In genomic region chr13:114161644-114162532, GRCh38 we compare ENCODE assay signal across 9 cellular contexts. TPM values are rescaled to one million over a fixed set of nuclear protein-coding genes. Genes with fewer than 3 reads are reported as not detected.
A peak's percentile ranks its signal among the peaks of the same experiment; 100 is the strongest.
DNase-seq lines count a peak whose midpoint lies in the region; ATAC-seq, FAIRE-seq and TF ChIP-seq lines count a peak whose summit lies in the region.
"Had no signal": no experiment of that assay in that cellular context is flagged by ENCODE, and none has a peak within 500 bp of the region (broad histone marks: within the 10 kb centered on the region; RNA-seq: fewer than 3 reads in every experiment).

No MANE protein-coding gene starts in this region.

- H3K27ac ChIP-seq in MM.1S (ENCODE audit: low read length) (no peak overlapping the region), HepG2 (ENCODE audit: extremely low read length, insufficient read depth, low read length) (no peak overlapping the region), uterus (peak overlapping the region in 1 of 2 donors; percentile 16)

- 11% methylated on average over 21 of the region's 32 CpGs for WGBS in HepG2 (ENCODE audit: low lambda C conversion rate)

- peaks cover 3% of the 10 kb centered on the region; the same call in 1 of the 2 replicates for H3F3A ChIP-seq in MM.1S (ENCODE audit: insufficient read depth, low read length)

- H3K9me2 ChIP-seq in MM.1S (replicated peaks; ENCODE audit: insufficient read depth, low read length): no peaks in the 10 kb centered on the region

- H3K4me3 ChIP-seq in MM.1S (ENCODE audit: low read length) (no peak overlapping the region), HepG2 (replicated peaks in 1 of 3; ENCODE audit: insufficient read depth in 1 of 3, low read depth in 2 of 3, low read length in 3 of 3) (peak overlapping the region in 1 of 3 experiments; percentile 30; a peak in 1 of 6 replicates), uterus (no peak overlapping the region)

- no peaks in the 10 kb centered on the region for H3K9me3 Mint-ChIP-seq in activated naive CD8-positive, alpha-beta T cell (ENCODE audit: low read depth)

- no peak for TF ChIP-seq RAD21 in HepG2 (CRISPR knock-in tag; IDR thresholded peaks at IDR 0.05)

- H3K4me1 Mint-ChIP-seq in activated naive CD8-positive, alpha-beta T cell (ENCODE audit: low read depth): peaks cover 78% of the 10 kb centered on the region

- POLR2A ChIA-PET in HepG2 (lab: Yijun Ruan, JAX): no interaction called here

- H3K9me3 ChIP-seq in MM.1S (replicated peaks; ENCODE audit: insufficient read depth, low read length) (no peaks in the 10 kb centered on the region), HepG2 (ENCODE audit: low read length) (no peaks in the 10 kb centered on the region), uterus (no peaks in the 10 kb centered on the region)

- intact Hi-C loops in HepG2 (cut with micrococcal nuclease; ENCODE audit: unreplicated experiment) (no loop called here), uterus (cut with DNase I; ENCODE audit: low total_unique reads) (no loop called here)

- H3K4me2 ChIP-seq in MM.1S (ENCODE audit: low read depth, low read length) (peak overlapping the region; percentile 27; the same call in 1 of the 2 replicates), HepG2 (ENCODE audit: low read depth, low read length) (peak overlapping the region; percentile 67)

- H3K27me3 Mint-ChIP-seq in activated naive CD8-positive, alpha-beta T cell: no peaks in the 10 kb centered on the region

- no peaks in the 10 kb centered on the region; the same call in 1 of the 2 replicates for H3K27me3 ChIP-seq in MM.1S (replicated peaks; ENCODE audit: insufficient read depth, low read length)
- H3K27me3 ChIP-seq in HepG2 (ENCODE audit: control insufficient read depth in 1 of 2, insufficient read depth in 2 of 2, low read length in 2 of 2): peaks cover 5 to 34% of the 10 kb centered on the region in 2 experiments; a peak in 4 of 5 replicates
- H3K27me3 ChIP-seq in uterus: no peaks in the 10 kb centered on the region

- H3K79me2 ChIP-seq in MM.1S (ENCODE audit: low read length): no peaks in the 10 kb centered on the region
- H3K79me2 ChIP-seq in HepG2 (ENCODE audit: insufficient read depth, low read length): no peaks in the 10 kb centered on the region

- no peaks in the 10 kb centered on the region for H4K20me1 ChIP-seq in MM.1S (ENCODE audit: insufficient read depth, low read length)
- no peaks in the 10 kb centered on the region for H4K20me1 ChIP-seq in HepG2 (ENCODE audit: insufficient read depth, low read length)

- BruUV-seq in HepG2 (replicated peaks; lab: Mats Ljungman, UMichigan): no TSS peak

- no peaks in the 10 kb centered on the region for H3K36me3 ChIP-seq in MM.1S (replicated peaks; ENCODE audit: insufficient read depth, low read length)
- H3K36me3 ChIP-seq in HepG2 (replicated peaks in 1 of 2; ENCODE audit: control insufficient read depth in 1 of 2, insufficient read depth in 2 of 2, low read length in 2 of 2): no peaks in the 10 kb centered on the region
- no peaks in the 10 kb centered on the region for H3K36me3 ChIP-seq in uterus

- TF ChIP-seq POLR2A in HepG2 (IDR thresholded peaks at IDR 0.05; ENCODE audit: insufficient read depth in 1 of 2, low read depth in 2 of 2, low read length in 2 of 2) (no peak), uterus (IDR thresholded peaks at IDR 0.05) (no peak)

- H3K4me1 ChIP-seq in MM.1S (ENCODE audit: low read length) (peaks cover 8% of the 10 kb centered on the region), HepG2 (ENCODE audit: insufficient read depth, low read length) (peaks cover 15% of the 10 kb centered on the region), uterus (no peaks in the 10 kb centered on the region)

- peak; percentile 81 for FAIRE-seq in HepG2 (lab: Jason Lieb, UNC)

- in situ Hi-C loops in HepG2 (cut with HindIII; ENCODE audit: extremely low pct_ligation_motif_present, low pct_unique_long_range_greater_than_20kb): no loop called here

- CTCF ChIA-PET in HepG2 (lab: Yijun Ruan, JAX; ENCODE audit: low intra/inter-chr PET ratio, low total read pairs): no interaction called here

- DNase-seq in AML-193 (lab: John Stamatoyannopoulos, UW) (peak; percentile 69 to 72), MM.1S (no peak), HepG2 (ENCODE audit: low spot score) (peak; percentile 63), uterus (peak; percentile 44 to 58), islet precursor cell (no peak)
- no peak for DNase-seq in NK-92 treated with Interleukin-12 subunit alpha and Interleukin-12 subunit beta, amount 100 ng/mL, for 24 hours (lab: John Stamatoyannopoulos, UW)

- TF ChIP-seq EP300 in HepG2 (IDR thresholded peaks at IDR 0.05; ENCODE audit: low read depth in 2 of 2, low read length in 2 of 2) (0 out of 4 replicates have a peak, but pooled peaks of 1 of the 2 experiments have one; percentile 18), HepG2 (CRISPR knock-in tag; IDR thresholded peaks at IDR 0.05; ENCODE audit: borderline replicate concordance) (no peak)

- peak overlapping the region; percentile 87 for H3K27ac Mint-ChIP-seq in activated naive CD8-positive, alpha-beta T cell

- peak; percentile 94 for ATAC-seq in HepG2
- ATAC-seq in HG03457 (IDR thresholded peaks at IDR 0.05; ENCODE audit: unreplicated experiment): no peak

- TF ChIP-seq CTCF in MM.1S (IDR thresholded peaks at IDR 0.05; ENCODE audit: low read length) (no peak), HepG2 (CRISPR knock-in tag; IDR thresholded peaks at IDR 0.05) (no peak), uterus (IDR thresholded peaks at IDR 0.05) (no peak)

- H2AFZ ChIP-seq in MM.1S (ENCODE audit: low read length): 0 out of 2 replicates have a peak overlapping the region, but pooled peaks have one; percentile 28
- peak overlapping the region; percentile 37 for H2AFZ ChIP-seq in HepG2 (ENCODE audit: low read length)

- H3K9ac ChIP-seq in MM.1S (ENCODE audit: low read length) (no peak overlapping the region), HepG2 (ENCODE audit: insufficient read depth, low read depth, low read length) (no peak overlapping the region)

- peaks cover 9% of the 10 kb centered on the region for H3K36me3 Mint-ChIP-seq in activated naive CD8-positive, alpha-beta T cell

- peak overlapping the region; percentile 66 for H3K4me3 Mint-ChIP-seq in activated naive CD8-positive, alpha-beta T cell

TF ChIP-seq in HepG2, 621 proteins besides CTCF, POLR2A, EP300 and RAD21 (continues in another document):
- no peak for TF ChIP-seq ZNF274 (CRISPR knock-in tag; IDR thresholded peaks at IDR 0.05)
- no peak for TF ChIP-seq SETDB1 (CRISPR knock-in tag; IDR thresholded peaks at IDR 0.05; ENCODE audit: borderline replicate concordance)
- TF ChIP-seq GTF2F1 (IDR thresholded peaks at IDR 0.05; ENCODE audit: low read length): no peak
- no peak for TF ChIP-seq KLF13 (CRISPR knock-in tag; IDR thresholded peaks at IDR 0.05)
- TF ChIP-seq CBX2 (IDR thresholded peaks at IDR 0.05; ENCODE audit: low read depth, low read length): no peak
- TF ChIP-seq CBX2 (CRISPR knock-in tag; IDR thresholded peaks at IDR 0.05; ENCODE audit: low read depth): no peak

RNA-seq across cellular contexts. Expression of gene CFAP97D2, which starts 17.2 kb away (rescaled TPM):
- not detected in 2 replicates for total RNA-seq in HepG2 (2016; rRNA removed; fragmentation: Illumina TruSeq; extraction: Trizol)
- total RNA-seq in HepG2 (2016; cell fraction: cytosol; rRNA removed; fragmentation: Illumina TruSeq; extraction: Trizol; ENCODE audit: low read depth): not detected in 2 replicates
- total RNA-seq in HepG2 (2016; cell fraction: insoluble cytoplasmic fraction; rRNA removed; fragmentation: Illumina TruSeq; extraction: Trizol): not detected in 2 replicates
- not detected in 2 replicates for total RNA-seq in HepG2 (2016; cell fraction: membrane; rRNA removed; fragmentation: Illumina TruSeq; extraction: Trizol)
- not detected in 2 replicates for total RNA-seq in HepG2 (2016; cell fraction: nucleus; rRNA removed; fragmentation: Illumina TruSeq; extraction: Trizol)
- not detected in 2 replicates for polyA plus RNA-seq in HepG2 (2011; rRNA removed)
- not detected in 2 replicates for polyA plus RNA-seq in HepG2 (2011; cell fraction: cytosol; rRNA removed)
- not detected in 2 replicates for polyA plus RNA-seq in HepG2 (2011; cell fraction: nucleus; rRNA removed)
- polyA plus RNA-seq in HepG2 (2012): not detected in 2 replicates
- polyA plus RNA-seq in HepG2 (2016; cell fraction: cytosol; fragmentation: Illumina TruSeq; extraction: Trizol; ENCODE audit: low read depth): not detected in 2 replicates
- polyA plus RNA-seq in HepG2 (2016; cell fraction: insoluble cytoplasmic fraction; fragmentation: Illumina TruSeq; extraction: Trizol; ENCODE audit: low read depth): not detected in 2 replicates
- polyA plus RNA-seq in HepG2 (2016; cell fraction: membrane; fragmentation: Illumina TruSeq; extraction: Trizol; ENCODE audit: low read depth): not detected in 2 replicates
- not detected in 2 replicates for polyA plus RNA-seq in HepG2 (2016; cell fraction: nucleus; fragmentation: Illumina TruSeq; extraction: Trizol; ENCODE audit: insufficient read depth, low read depth)
- not detected in 2 replicates for polyA minus RNA-seq in HepG2 (2011; rRNA and poly(A)+ RNA removed; ENCODE audit: low replicate concordance)
- polyA minus RNA-seq in HepG2 (2011; cell fraction: cytosol; rRNA and poly(A)+ RNA removed): not detected in 2 replicates
- polyA minus RNA-seq in HepG2 (2011; cell fraction: nucleus; rRNA and poly(A)+ RNA removed): not detected in 2 replicates
- total RNA-seq in uterus: not detected
- total RNA-seq: lower leg skin had no signal

RNA-seq across cellular contexts. Expression of gene RASA3, which starts 29.5 kb away (rescaled TPM):
- total RNA-seq in HepG2 (2016; rRNA removed; fragmentation: Illumina TruSeq; extraction: Trizol) (not detected in 2 replicates), uterus (10 to 100 TPM in 3 of 4 donors, 1 to 10 TPM in 1; 8.5 to 31.6 (median 17.2) TPM)
- total RNA-seq in HepG2 (2016; cell fraction: cytosol; rRNA removed; fragmentation: Illumina TruSeq; extraction: Trizol; ENCODE audit: low read depth): not detected in 2 replicates
- 0.06 and 0.09 TPM in 2 replicates for total RNA-seq in HepG2 (2016; cell fraction: insoluble cytoplasmic fraction; rRNA removed; fragmentation: Illumina TruSeq; extraction: Trizol)
- not detected in 2 replicates for total RNA-seq in HepG2 (2016; cell fraction: membrane; rRNA removed; fragmentation: Illumina TruSeq; extraction: Trizol)
- total RNA-seq in HepG2 (2016; cell fraction: nucleus; rRNA removed; fragmentation: Illumina TruSeq; extraction: Trizol): 0.09 TPM in 1 of 2 replicates, not detected in the other
- polyA plus RNA-seq in HepG2 (2011; rRNA removed): 0.05 and 0.07 TPM in 2 replicates
- 0.09 TPM in 2 replicates for polyA plus RNA-seq in HepG2 (2011; cell fraction: cytosol; rRNA removed)
- polyA plus RNA-seq in HepG2 (2011; cell fraction: nucleus; rRNA removed): 0.14 and 0.21 TPM in 2 replicates
- 0.04 TPM in 1 of 2 replicates, not detected in the other for polyA plus RNA-seq in HepG2 (2012)
- polyA plus RNA-seq in HepG2 (2016; cell fraction: cytosol; fragmentation: Illumina TruSeq; extraction: Trizol; ENCODE audit: low read depth): not detected in 2 replicates
- not detected in 2 replicates for polyA plus RNA-seq in HepG2 (2016; cell fraction: insoluble cytoplasmic fraction; fragmentation: Illumina TruSeq; extraction: Trizol; ENCODE audit: low read depth)
- polyA plus RNA-seq in HepG2 (2016; cell fraction: membrane; fragmentation: Illumina TruSeq; extraction: Trizol; ENCODE audit: low read depth): not detected in 2 replicates
- polyA plus RNA-seq in HepG2 (2016; cell fraction: nucleus; fragmentation: Illumina TruSeq; extraction: Trizol; ENCODE audit: insufficient read depth, low read depth): 0.11 TPM in 1 of 2 replicates, not detected in the other
- polyA minus RNA-seq in HepG2 (2011; rRNA and poly(A)+ RNA removed; ENCODE audit: low replicate concordance): 0.20 and 10.0 TPM in 2 replicates
- polyA minus RNA-seq in HepG2 (2011; cell fraction: cytosol; rRNA and poly(A)+ RNA removed): 0.20 and 0.26 TPM in 2 replicates
- polyA minus RNA-seq in HepG2 (2011; cell fraction: nucleus; rRNA and poly(A)+ RNA removed): 0.12 and 0.26 TPM in 2 replicates

Comparison
In these comparisons a context has a peak if more than half of its experiments do, and no peak if none do; other contexts are left out.
1. DNase-seq: peak in AML-193 (2 of 2), HepG2 (single experiment) and uterus (2 of 2); none in MM.1S (single experiment), NK-92 treated with Interleukin-12 subunit alpha and Interleukin-12 subunit beta, amount 100 ng/mL, for 24 hours (single experiment) and islet precursor cell (single experiment).
2. RNA of gene RASA3, which starts 29.5 kb away (total RNA-seq): 8.5 to 31.6 TPM in uterus; 0.06 to 0.09 TPM in HepG2; every median in the first group is over 4 times any median in the second.